In the genomic region with DNA sequence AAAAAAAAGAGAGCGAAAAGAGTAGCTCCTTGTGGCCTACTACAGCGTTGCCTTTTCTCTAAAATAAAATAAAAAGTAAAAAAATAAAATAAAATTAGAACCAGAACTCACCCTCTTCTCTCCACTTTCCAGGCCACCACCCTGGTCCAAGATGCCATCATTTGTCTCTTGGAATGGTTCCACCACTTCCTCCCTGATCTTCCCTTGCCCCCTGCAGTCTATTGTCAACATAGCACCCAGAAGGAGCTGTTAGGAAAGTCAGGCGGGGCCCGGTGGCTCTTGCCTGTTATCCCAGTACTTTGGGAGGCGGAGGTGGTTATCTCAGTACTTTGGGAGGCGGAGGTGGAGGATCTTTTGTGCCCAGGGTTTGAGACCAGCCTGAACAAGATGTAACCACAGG, we compare ENCODE assay signal across 9 cellular contexts. TPM values are rescaled to one million over a fixed set of nuclear protein-coding genes. Genes with fewer than 3 reads are reported as not detected.
DNase-seq lines count a peak whose midpoint lies in the region; ATAC-seq, FAIRE-seq and TF ChIP-seq lines count a peak whose summit lies in the region.
"Had no signal": no experiment of that assay in that cellular context is flagged by ENCODE, and none has a peak within 500 bp of the region (broad histone marks: within the 10 kb centered on the region; RNA-seq: fewer than 3 reads in every experiment).

No MANE protein-coding gene starts in this region.

- intact Hi-C loops in PC-3 (cut with micrococcal nuclease) = no loop called here

- H3K9me2 ChIP-seq in PC-3 (replicated peaks; ENCODE audit: low read length) = no peaks in the 10 kb centered on the region

- H3K9ac ChIP-seq in PC-3 (ENCODE audit: low read length) = no peak overlapping the region

- peak; percentile 76 for ATAC-seq in PC-3
- no peak for ATAC-seq in HG03469 (IDR thresholded peaks at IDR 0.05; ENCODE audit: unreplicated experiment)
- ATAC-seq in HG03196 (IDR thresholded peaks at IDR 0.05; ENCODE audit: unreplicated experiment) = no peak

- H3F3A ChIP-seq in PC-3 (ENCODE audit: low read length, unreplicated experiment) = no peaks in the 10 kb centered on the region

- no peaks in the 10 kb centered on the region for H3K36me3 ChIP-seq in PC-3 (ENCODE audit: low read depth, low read length)

- peak; percentile 43 for TF ChIP-seq CTCF in PC-3 (conservative IDR thresholded peaks at IDR 0.05; ENCODE audit: low read depth, low read length)
- peak; percentile 47 for TF ChIP-seq CTCF in fibroblast of pulmonary artery (IDR thresholded peaks at IDR 0.05; ENCODE audit: low read length, missing control alignments)

- CTCF ChIA-PET in PC-3 (lab: Charles Lee) = interaction anchor here (0.6 to 1.0 kb wide), 4 partner anchors 16 to 62 kb away, joined by 3 to 7 read pairs (median 5); no protein-coding TSS in a partner anchor

- no peaks in the 10 kb centered on the region for H3K27me3 ChIP-seq in PC-3 (ENCODE audit: low read length)

- H3K4me1 ChIP-seq in PC-3 (ENCODE audit: insufficient read depth, low read length) = no peaks in the 10 kb centered on the region

- no peaks in the 10 kb centered on the region for H3K79me2 ChIP-seq in PC-3 (ENCODE audit: low read length)

- H3K9me3 ChIP-seq in PC-3 (ENCODE audit: low read length) = no peaks in the 10 kb centered on the region

- DNase-seq in NCI-H1417 (lab: John Stamatoyannopoulos, UW) (peak in 2 of 3 experiments; percentile 18 to 66), NCI-H1417 treated with DMSO at 0.1 percent for 48 hours (lab: John Stamatoyannopoulos, UW) (no peak), H54 (ENCODE audit: insufficient read length, low spot score) (peak; percentile 92), PC-3 (peak; percentile 66), fibroblast of pulmonary artery (ENCODE audit: low read depth) (peak; percentile 47)
- DNase-seq in activated T-cell treated with anti-CD3 and anti-CD28 coated beads, Interleukin-2, amount 50 U/mL, for 48 hours = no peak

- no peak overlapping the region for H2AFZ ChIP-seq in PC-3 (ENCODE audit: low read length)

- H3K4me2 ChIP-seq in PC-3 (ENCODE audit: low read length) = no peak overlapping the region

- H3K27ac ChIP-seq in PC-3 (ENCODE audit: low read length) = no peak overlapping the region
- H3K27ac ChIP-seq: C4-2B had no signal

- POLR2A ChIA-PET in PC-3 (lab: Charles Lee; ENCODE audit: unreplicated experiment) = interaction anchor here (0.6 kb wide), 1 partner anchor 42 kb away, joined by 10 read pairs; no protein-coding TSS in a partner anchor

- no peak for FAIRE-seq in H54 (lab: Jason Lieb, UNC)

- TF ChIP-seq POLR2A in H54 (IDR thresholded peaks at IDR 0.05; ENCODE audit: low read depth, low read length) = no peak

- no TSS peak for BruUV-seq in PC-3 (replicated peaks; lab: Mats Ljungman, UMichigan)

- no peaks in the 10 kb centered on the region for H4K20me1 ChIP-seq in PC-3 (ENCODE audit: low read length)

- H3K4me3 ChIP-seq in PC-3 (ENCODE audit: low read length) = no peak overlapping the region
- no peak overlapping the region for H3K4me3 ChIP-seq in fibroblast of pulmonary artery (replicated peaks; ENCODE audit: low read depth, low read length)

RNA-seq across cellular contexts. Expression of a gene that starts 7.6 kb away (rescaled TPM):
- total RNA-seq in PC-3 (2014; rRNA removed) = not detected in 2 replicates

RNA-seq across cellular contexts. Expression of a gene that starts 18.4 kb away (rescaled TPM):
- total RNA-seq in PC-3 (2014; rRNA removed) = 28.9 and 33.9 TPM in 2 replicates

RNA-seq across cellular contexts. Expression of a gene that starts 31.0 kb away (rescaled TPM):
- total RNA-seq in PC-3 (2014; rRNA removed) = 22.7 and 23.5 TPM in 2 replicates

RNA-seq across cellular contexts. Expression of a gene that starts 56.6 kb away (rescaled TPM):
- total RNA-seq in PC-3 (2014; rRNA removed) = 1.0 and 1.6 TPM in 2 replicates

Comparison
In these comparisons a context has a peak if more than half of its experiments do, and no peak if none do; other contexts are left out.
1. DNase-seq: peak in NCI-H1417 (2 of 3), H54 (single experiment), PC-3 (single experiment) and fibroblast of pulmonary artery (single experiment); none in NCI-H1417 treated with DMSO at 0.1 percent for 48 hours (single experiment) and activated T-cell treated with anti-CD3 and anti-CD28 coated beads, Interleukin-2, amount 50 U/mL, for 48 hours (0 of 2).